In genomic region chr17:75694536-75694935, GRCh38 we compare ENCODE assay signal across 11 cellular contexts. TPM values are rescaled to one million over a fixed set of nuclear protein-coding genes. Genes with fewer than 3 reads are reported as not detected.
DNase-seq lines count a peak whose midpoint lies in the region; ATAC-seq and TF ChIP-seq lines count a peak whose summit lies in the region.
"Had no signal": no experiment of that assay in that cellular context is flagged by ENCODE, and none has a peak within 500 bp of the region (broad histone marks: within the 10 kb centered on the region; RNA-seq: fewer than 3 reads in every experiment).

No MANE protein-coding gene starts in this region.

- H3K4me2 ChIP-seq in GM23338 (no peak overlapping the region), PC-9 (no peak overlapping the region)

- H3K27me3 ChIP-seq in GM23338 (ENCODE audit: insufficient read depth) (no peaks in the 10 kb centered on the region), body of pancreas (no peaks in the 10 kb centered on the region), right atrium auricular region (no peaks in the 10 kb centered on the region), gastrocnemius medialis (no peaks in the 10 kb centered on the region), PC-9 (ENCODE audit: insufficient read depth, low read depth) (no peaks in the 10 kb centered on the region)

- H3K4me1 ChIP-seq in GM23338 (ENCODE audit: insufficient read depth) (no peaks in the 10 kb centered on the region), body of pancreas (peaks cover 87% of the 10 kb centered on the region), right atrium auricular region (peaks cover 0 to 93% of the 10 kb centered on the region in 2 donors), gastrocnemius medialis (peaks cover 69 to 75% of the 10 kb centered on the region in 2 donors), PC-9 (replicated peaks; ENCODE audit: insufficient read depth) (peaks cover 65% of the 10 kb centered on the region)

- no peaks in the 10 kb centered on the region for H3K9me3 Mint-ChIP-seq in GM23338

- H4K20me1 ChIP-seq in GM23338 (replicated peaks; ENCODE audit: insufficient read depth) (peaks cover 8% of the 10 kb centered on the region), PC-9 (ENCODE audit: insufficient read depth) (no peaks in the 10 kb centered on the region)

- BruUV-seq in PC-9 (replicated peaks; lab: Mats Ljungman, UMichigan) = no TSS peak

- H3K4me3 ChIP-seq in GM23338 (no peak overlapping the region), body of pancreas (no peak overlapping the region), right atrium auricular region (no peak overlapping the region), gastrocnemius medialis (no peak overlapping the region), PC-9 (no peak overlapping the region)

- no peak overlapping the region; the same call in 1 of the 2 replicates for H3K27ac Mint-ChIP-seq in GM23338
- H3K27ac Mint-ChIP-seq: activated naive CD8-positive, alpha-beta T cell had no signal

- H3K79me2 ChIP-seq in GM23338 (replicated peaks; ENCODE audit: insufficient read depth) (peaks cover 26% of the 10 kb centered on the region), PC-9 (ENCODE audit: low read depth) (peaks cover 68% of the 10 kb centered on the region)

- peaks cover 16% of the 10 kb centered on the region for H3K27me3 Mint-ChIP-seq in GM23338 (ENCODE audit: insufficient read depth, low read depth, poor library complexity)
- H3K27me3 Mint-ChIP-seq: activated naive CD8-positive, alpha-beta T cell had no signal

- H3K27ac ChIP-seq in GM23338 (ENCODE audit: low read depth) = no peak overlapping the region
- peak overlapping the region; percentile 27 to 86 (median 79) for H3K27ac ChIP-seq in body of pancreas
- peak overlapping the region; percentile 93 to 97 for H3K27ac ChIP-seq in right atrium auricular region
- peak overlapping the region; percentile 91 to 95 (median 93) for H3K27ac ChIP-seq in gastrocnemius medialis
- H3K27ac ChIP-seq in PC-9 = no peak overlapping the region

- CTCF ChIA-PET in PC-9 (lab: Charles Lee) = no interaction called here

- H3K36me3 ChIP-seq in GM23338 (ENCODE audit: insufficient read depth) = peaks cover 1% of the 10 kb centered on the region; the same call in 1 of the 2 replicates
- peaks cover 0 to 3% of the 10 kb centered on the region in 2 donors for H3K36me3 ChIP-seq in body of pancreas (replicated peaks in 1 of 2; ENCODE audit: insufficient read depth in 1 of 2, low read depth in 2 of 2)
- H3K36me3 ChIP-seq in right atrium auricular region = peaks cover 8% of the 10 kb centered on the region
- no peaks in the 10 kb centered on the region for H3K36me3 ChIP-seq in gastrocnemius medialis
- H3K36me3 ChIP-seq in PC-9 (ENCODE audit: low read depth) = peaks cover 18% of the 10 kb centered on the region; the same call in 1 of the 2 replicates

- H3K9me3 ChIP-seq in body of pancreas (no peaks in the 10 kb centered on the region), right atrium auricular region (no peaks in the 10 kb centered on the region), gastrocnemius medialis (no peaks in the 10 kb centered on the region), PC-9 (ENCODE audit: insufficient read depth, low read depth) (no peaks in the 10 kb centered on the region)

- H3F3A ChIP-seq in GM23338 (replicated peaks; ENCODE audit: low read depth) = no peaks in the 10 kb centered on the region
- H3F3A ChIP-seq in PC-9 (ENCODE audit: insufficient read depth, low read depth) = peaks cover 57% of the 10 kb centered on the region

- ATAC-seq in GM23338 (peak; percentile 54), body of pancreas (no peak), gastrocnemius medialis (no peak), GM18517 (IDR thresholded peaks at IDR 0.05; ENCODE audit: unreplicated experiment) (no peak)

- TF ChIP-seq CTCF in GM23338 (conservative IDR thresholded peaks at IDR 0.05; ENCODE audit: low read depth in 2 of 2) = no peak
- TF ChIP-seq CTCF in body of pancreas (IDR thresholded peaks at IDR 0.05) = no peak
- no peak for TF ChIP-seq CTCF in right atrium auricular region (IDR thresholded peaks at IDR 0.05)
- no peak for TF ChIP-seq CTCF in gastrocnemius medialis (IDR thresholded peaks at IDR 0.05 in 4 of 5, conservative IDR thresholded peaks at IDR 0.05 in 1 of 5)
- no peak for TF ChIP-seq CTCF in PC-9 (conservative IDR thresholded peaks at IDR 0.05)

- H2AFZ ChIP-seq in GM23338 (no peak overlapping the region), PC-9 (no peak overlapping the region)

- no peak for TF ChIP-seq POLR2A in body of pancreas (IDR thresholded peaks at IDR 0.05)
- no peak for TF ChIP-seq POLR2A in gastrocnemius medialis (IDR thresholded peaks at IDR 0.05)

- in situ Hi-C loops in gastrocnemius medialis (cut with MboI; ENCODE audit: low sequenced_read_pairs in 4 of 4) = no loop called here

- POLR2A ChIA-PET in PC-9 (lab: Charles Lee; ENCODE audit: unreplicated experiment) = no interaction called here

- H3K9me2 ChIP-seq in GM23338 (ENCODE audit: insufficient read depth) (no peaks in the 10 kb centered on the region), PC-9 (ENCODE audit: insufficient read depth) (no peaks in the 10 kb centered on the region)

- intact Hi-C loops in body of pancreas (cut with DNase I) = no loop called here
- intact Hi-C loops in gastrocnemius medialis (cut with DNase I; ENCODE audit: low total_unique reads) = loop anchor here (10.0 kb wide), 1 partner anchor 60 kb away; the partner anchor contains the start of gene SMIM5
- intact Hi-C loops in PC-9 (cut with micrococcal nuclease; ENCODE audit: unreplicated experiment) = no loop called here

- WGBS in body of pancreas, 2 donors = 55 to 76% methylated on average over 3 to 14 of the region's 14 CpGs

- peaks cover 24% of the 10 kb centered on the region for H3K4me1 Mint-ChIP-seq in GM23338

- H3K36me3 Mint-ChIP-seq in GM23338 (ENCODE audit: low read depth) = peaks cover 25% of the 10 kb centered on the region

- DNase-seq in GM23338 (ENCODE audit: low spot score) = no peak
- DNase-seq in body of pancreas = no peak
- no peak for DNase-seq in right atrium auricular region (ENCODE audit: low spot score)
- peak; percentile 34 to 53 for DNase-seq in gastrocnemius medialis
- DNase-seq in PC-9 = no peak
- DNase-seq in SHP77 treated with DMSO at 0.1 percent for 48 hours (lab: John Stamatoyannopoulos, UW) = no peak
- DNase-seq in NCI-H2171 treated with DMSO at 0.1 percent for 48 hours (lab: John Stamatoyannopoulos, UW) = no peak
- DNase-seq: activated CD4-positive, alpha-beta T cell treated with anti-CD3 and anti-CD28 coated beads, Interleukin-2, amount 50 U/mL, for 4 hours; NCI-H524 treated with DMSO at 0.1 percent for 48 hours had no signal

- no peak overlapping the region for H3K4me3 Mint-ChIP-seq in GM23338
- H3K4me3 Mint-ChIP-seq: activated naive CD8-positive, alpha-beta T cell had no signal

TF ChIP-seq in GM23338, 12 proteins besides CTCF, POLR2A, EP300 and RAD21 (continues in another document):
- TF ChIP-seq CREB1 (CRISPR knock-in tag; IDR thresholded peaks at IDR 0.05; ENCODE audit: low read depth) (no peak), ETS1 (IDR thresholded peaks at IDR 0.05) (no peak), JUNB (IDR thresholded peaks at IDR 0.05; ENCODE audit: unreplicated experiment) (no peak), NANOG (IDR thresholded peaks at IDR 0.05; ENCODE audit: borderline replicate concordance) (no peak), EZH2 (IDR thresholded peaks at IDR 0.05; ENCODE audit: low read depth, unreplicated experiment) (no peak), ZNF114 (CRISPR knock-in tag; IDR thresholded peaks at IDR 0.05) (no peak), POLR2AphosphoS5 (IDR thresholded peaks at IDR 0.05; ENCODE audit: low read depth) (no peak), EZH2phosphoT487 (IDR thresholded peaks at IDR 0.05; ENCODE audit: unreplicated experiment) (no peak), STAT1 (IDR thresholded peaks at IDR 0.05; ENCODE audit: unreplicated experiment) (no peak)

RNA-seq across cellular contexts. Expression of gene ITGB4, which starts 26.7 kb away (rescaled TPM):
- total RNA-seq in GM23338 (2014; rRNA removed; shearing (Covaris generic)) = 9.7 and 10.3 TPM in 2 replicates
- 4.2 and 6.1 TPM in 2 replicates for polyA plus RNA-seq in GM23338 (2016; fragmentation: Nextera tagmentation; extraction: Ambion mirVana)
- total RNA-seq in body of pancreas (10 to 100 TPM; 25.1 to 33.7 TPM), right atrium auricular region (10 to 100 TPM; 11.1 to 37.5 TPM), gastrocnemius medialis (10 to 100 TPM in 1 of 4 donors, 1 to 10 TPM in 3; 3.6 to 20.2 (median 6.3) TPM), PC-9 (2021) (448 and 461 TPM in 2 replicates)

RNA-seq across cellular contexts. Expression of gene SAP30BP, which starts 27.4 kb away (rescaled TPM):
- 44.9 and 60.9 TPM in 2 replicates for total RNA-seq in GM23338 (2014; rRNA removed; shearing (Covaris generic))
- polyA plus RNA-seq in GM23338 (2016; fragmentation: Nextera tagmentation; extraction: Ambion mirVana) = 95.0 and 97.9 TPM in 2 replicates
- total RNA-seq in body of pancreas = 10 to 100 TPM; 47.2 to 73.8 TPM
- total RNA-seq in right atrium auricular region = 10 to 100 TPM; 28.5 to 44.6 TPM
- 10 to 100 TPM; 42.0 to 64.0 (median 50.1) TPM for total RNA-seq in gastrocnemius medialis
- 79.5 and 80.3 TPM in 2 replicates for total RNA-seq in PC-9 (2021)

RNA-seq across cellular contexts. Expression of gene RECQL5, which starts 27.6 kb away (rescaled TPM):
- total RNA-seq in GM23338 (2014; rRNA removed; shearing (Covaris generic)) = 23.3 and 24.5 TPM in 2 replicates
- 19.9 and 20.0 TPM in 2 replicates for polyA plus RNA-seq in GM23338 (2016; fragmentation: Nextera tagmentation; extraction: Ambion mirVana)
- total RNA-seq in body of pancreas (10 to 100 TPM in 1 of 2 donors, 1 to 10 TPM in 1; 8.6 to 38.6 TPM), right atrium auricular region (1 to 10 TPM; 6.2 to 7.1 TPM), gastrocnemius medialis (10 to 100 TPM in 1 of 4 donors, 1 to 10 TPM in 3; 5.3 to 17.5 (median 7.4) TPM), PC-9 (2021) (41.0 and 44.2 TPM in 2 replicates)

Comparison
In these comparisons a context has a peak if more than half of its experiments do, and no peak if none do; other contexts are left out.
1. DNase-seq: peak in gastrocnemius medialis (2 of 2); none in GM23338 (single experiment), body of pancreas (0 of 4), right atrium auricular region (single experiment), PC-9 (0 of 2), SHP77 treated with DMSO at 0.1 percent for 48 hours (single experiment) and NCI-H2171 treated with DMSO at 0.1 percent for 48 hours (single experiment).
2. H3K27ac ChIP-seq: peak in body of pancreas (4 of 4), right atrium auricular region (2 of 2) and gastrocnemius medialis (4 of 4); none in GM23338 (single experiment) and PC-9 (single experiment).
3. RNA of gene ITGB4, which starts 26.7 kb away (total RNA-seq): 448 to 461 TPM in PC-9; 11.1 to 37.5 TPM in right atrium auricular region, 25.1 to 33.7 TPM in body of pancreas, 9.7 to 10.3 TPM in GM23338 and 3.6 to 20.2 TPM in gastrocnemius medialis; every median in the first group is over 10 times any median in the second.